Comparison of ENCODE assay signal across 9 cellular contexts in genomic region chr10:71746344-71747037, GRCh38. TPM values are rescaled to one million over a fixed set of nuclear protein-coding genes. Genes with fewer than 3 reads are reported as not detected.
DNase-seq lines count a peak whose midpoint lies in the region; ATAC-seq and TF ChIP-seq lines count a peak whose summit lies in the region.
"Had no signal": no experiment of that assay in that cellular context is flagged by ENCODE, and none has a peak within 500 bp of the region (broad histone marks: within the 10 kb centered on the region; RNA-seq: fewer than 3 reads in every experiment).

No MANE protein-coding gene starts in this region.

- peak overlapping the region; percentile 80 for H3K27ac ChIP-seq in lower lobe of right lung
- H3K27ac ChIP-seq in aorta (ENCODE audit: low read depth in 1 of 2, low read length in 2 of 2), result no peak overlapping the region
- H3K27ac ChIP-seq: VCaP had no signal

- H3K36me3 Mint-ChIP-seq in activated naive CD8-positive, alpha-beta T cell treated with anti-CD3 and anti-CD28 coated beads, Interleukin-2, amount 50 U/mL, for 24 hours (ENCODE audit: low read depth), result peaks cover 32% of the 10 kb centered on the region

- H3K4me3 ChIP-seq in lower lobe of right lung (no peak overlapping the region), aorta (ENCODE audit: low read length in 2 of 2) (no peak overlapping the region)

- 69 to 72% methylated on average over 13 of the region's 13 CpGs for WGBS in aorta, 2 donors

- peak overlapping the region; percentile 92 for H3K27ac Mint-ChIP-seq in activated naive CD8-positive, alpha-beta T cell treated with anti-CD3 and anti-CD28 coated beads, Interleukin-2, amount 50 U/mL, for 24 hours

- ATAC-seq in activated naive CD8-positive, alpha-beta T cell treated with anti-CD3 and anti-CD28 coated beads, Interleukin-2, amount 50 U/mL, for 24 hours, result peak; percentile 4
- peak; percentile 43 to 66 for ATAC-seq in lower lobe of right lung
- peak; percentile 10 for ATAC-seq in aorta (ENCODE audit: low FRiP score)
- no peak for ATAC-seq in HG03571 (IDR thresholded peaks at IDR 0.05; ENCODE audit: unreplicated experiment)

- no peak overlapping the region for H3K4me3 Mint-ChIP-seq in activated naive CD8-positive, alpha-beta T cell treated with anti-CD3 and anti-CD28 coated beads, Interleukin-2, amount 50 U/mL, for 24 hours

- peak; percentile 31 for TF ChIP-seq CTCF in lower lobe of right lung (IDR thresholded peaks at IDR 0.05)

- peak; percentile 62 for DNase-seq in stimulated activated CD4-positive, alpha-beta T cell treated with anti-CD3 and anti-CD28 coated beads, Interleukin-15, amount 100 ng/mL, for 24 hours
- DNase-seq in stimulated activated CD4-positive, alpha-beta T cell treated with anti-CD3 and anti-CD28 coated beads, Interleukin-2, amount 100 ng/mL, for 48 hours, result no peak
- DNase-seq in activated naive CD8-positive, alpha-beta T cell treated with anti-CD3 and anti-CD28 coated beads, Interleukin-2, amount 50 U/mL, for 24 hours, result no peak
- peak; percentile 71 for DNase-seq in lower lobe of right lung
- DNase-seq in aorta, result peak in 1 of 2 donors; percentile 74
- DNase-seq in stimulated activated naive CD4-positive, alpha-beta T cell treated with Interleukin-2 at 50 U/mL for 16 hours (lab: John Stamatoyannopoulos, UW), result no peak
- DNase-seq in NCI-H510A treated with DMSO at 0.1 percent for 48 hours (lab: John Stamatoyannopoulos, UW), result no peak

- H3K4me1 ChIP-seq in lower lobe of right lung (peaks cover 76% of the 10 kb centered on the region), aorta (ENCODE audit: control insufficient read depth in 1 of 2, insufficient read depth in 2 of 2, low read length in 2 of 2) (no peaks in the 10 kb centered on the region)

- H3K27me3 ChIP-seq in lower lobe of right lung (ENCODE audit: low read depth) (no peaks in the 10 kb centered on the region), aorta (ENCODE audit: control insufficient read depth in 1 of 2, insufficient read depth in 2 of 2, low read length in 1 of 2) (no peaks in the 10 kb centered on the region)

- intact Hi-C loops in lower lobe of right lung (cut with DNase I), result no loop called here
- intact Hi-C loops in aorta (cut with DNase I), result no loop called here

- H3K36me3 ChIP-seq in lower lobe of right lung (peaks cover 20% of the 10 kb centered on the region), aorta (ENCODE audit: control insufficient read depth in 1 of 2, insufficient read depth in 2 of 2, low read length in 1 of 2) (peaks cover 0 to 5% of the 10 kb centered on the region in 2 donors)

- peaks cover 97% of the 10 kb centered on the region for H3K4me1 Mint-ChIP-seq in activated naive CD8-positive, alpha-beta T cell treated with anti-CD3 and anti-CD28 coated beads, Interleukin-2, amount 50 U/mL, for 24 hours

- H3K9me3 Mint-ChIP-seq in activated naive CD8-positive, alpha-beta T cell treated with anti-CD3 and anti-CD28 coated beads, Interleukin-2, amount 50 U/mL, for 24 hours, result no peaks in the 10 kb centered on the region

- H3K9me3 ChIP-seq in lower lobe of right lung, result peaks cover 7% of the 10 kb centered on the region
- H3K9me3 ChIP-seq in aorta (ENCODE audit: control insufficient read depth, low read length), result peaks cover 4% of the 10 kb centered on the region

- H3K27me3 Mint-ChIP-seq in activated naive CD8-positive, alpha-beta T cell treated with anti-CD3 and anti-CD28 coated beads, Interleukin-2, amount 50 U/mL, for 24 hours, result no peaks in the 10 kb centered on the region

RNA-seq across cellular contexts. Expression of gene VSIR, which starts 26.8 kb away (rescaled TPM):
- 117 TPM for total RNA-seq in lower lobe of right lung
- total RNA-seq in aorta, result 100 to 1,000 TPM in 1 of 2 donors, 10 to 100 TPM in 1; 91.8 to 123 TPM
- polyA plus RNA-seq in aorta, result 10 to 100 TPM; 44.7 to 48.0 TPM

RNA-seq across cellular contexts. Expression of gene C10orf105, which starts 26.9 kb away (rescaled TPM):
- 0.32 TPM for total RNA-seq in lower lobe of right lung
- total RNA-seq in aorta, result under 1 TPM; 0.36 to 0.42 TPM
- not detected for polyA plus RNA-seq in aorta

Comparison
In these comparisons a context has a peak if more than half of its experiments do, and no peak if none do; other contexts are left out.
1. DNase-seq: peak in stimulated activated CD4-positive, alpha-beta T cell treated with anti-CD3 and anti-CD28 coated beads, Interleukin-15, amount 100 ng/mL, for 24 hours (single experiment) and lower lobe of right lung (single experiment); none in stimulated activated CD4-positive, alpha-beta T cell treated with anti-CD3 and anti-CD28 coated beads, Interleukin-2, amount 100 ng/mL, for 48 hours (0 of 2), activated naive CD8-positive, alpha-beta T cell treated with anti-CD3 and anti-CD28 coated beads, Interleukin-2, amount 50 U/mL, for 24 hours (single experiment), stimulated activated naive CD4-positive, alpha-beta T cell treated with Interleukin-2 at 50 U/mL for 16 hours (single experiment) and NCI-H510A treated with DMSO at 0.1 percent for 48 hours (single experiment).